Comparison of ENCODE assay signal across 9 cellular contexts in the genomic region with DNA sequence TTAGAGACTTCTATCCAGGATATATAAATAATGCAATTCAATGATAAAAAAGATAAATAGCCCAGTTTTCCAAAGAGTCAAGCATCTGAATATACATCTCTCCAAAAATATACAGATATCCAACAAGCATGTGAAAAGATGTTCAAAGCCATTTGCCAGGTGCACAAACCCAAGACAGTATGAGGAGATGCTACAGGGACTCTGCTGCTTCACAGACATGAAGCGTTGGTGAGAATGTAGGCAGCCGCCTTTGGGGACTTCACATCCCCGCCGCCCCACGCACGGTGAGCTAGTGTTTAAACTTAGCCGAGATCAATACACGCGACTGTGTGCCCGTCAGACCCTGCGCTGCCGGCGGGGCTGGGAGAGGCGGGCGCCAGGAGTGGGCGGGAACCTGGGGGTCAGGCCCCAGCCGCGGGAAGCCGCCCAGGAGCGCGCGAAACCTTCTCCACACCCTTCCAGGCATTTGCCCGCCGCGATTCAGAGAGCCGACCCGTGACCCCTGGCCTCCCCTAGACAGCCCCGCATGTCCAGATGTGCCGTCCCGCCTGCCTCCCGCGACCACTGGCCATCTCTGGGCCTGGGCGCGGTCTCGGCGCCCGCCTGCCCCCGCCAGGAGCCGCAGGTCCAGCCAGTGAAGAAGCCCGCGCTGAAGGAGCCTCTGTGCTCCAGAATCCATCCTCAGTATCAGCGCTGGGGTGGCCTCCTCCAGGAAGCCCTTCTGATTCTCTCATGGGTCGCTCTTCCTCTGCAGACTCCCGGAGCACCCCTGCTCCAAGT. TPM values are rescaled to one million over a fixed set of nuclear protein-coding genes. Genes with fewer than 3 reads are reported as not detected.
DNase-seq lines count a peak whose midpoint lies in the region; ATAC-seq and TF ChIP-seq lines count a peak whose summit lies in the region.
"Had no signal": no experiment of that assay in that cellular context is flagged by ENCODE, and none has a peak within 500 bp of the region (broad histone marks: within the 10 kb centered on the region; RNA-seq: fewer than 3 reads in every experiment).

No MANE protein-coding gene starts in this region.

- H3K4me3 ChIP-seq in Jurkat, Clone E6-1 (ENCODE audit: low read length), result peak overlapping the region; percentile 45
- H3K4me3 ChIP-seq in iPS-11a (ENCODE audit: low read depth, low read length), result peak overlapping the region; percentile 36

- peak; percentile 49 for ATAC-seq in GM21528 (IDR thresholded peaks at IDR 0.05; ENCODE audit: low FRiP score, unreplicated experiment)

- DNase-seq in GM13976 (ENCODE audit: low spot score), result peak; percentile 50
- no peak for DNase-seq in Jurkat, Clone E6-1 (ENCODE audit: low read depth, low spot score)
- peak; percentile 29 to 38 for DNase-seq in activated T-cell treated with anti-CD3 and anti-CD28 coated beads, Interleukin-2, amount 50 U/mL, for 48 hours
- DNase-seq in stimulated activated CD4-positive, alpha-beta T cell treated with anti-CD3 and anti-CD28 coated beads, Interleukin-4, amount 100 ng/mL, for 24 hours, result peak; percentile 12
- DNase-seq in GM19238 (ENCODE audit: insufficient read length, low spot score), result no peak
- no peak for DNase-seq in occipital lobe (lab: John Stamatoyannopoulos, UW)

- no peak for TF ChIP-seq CTCF in GM13976 (IDR thresholded peaks at IDR 0.05; ENCODE audit: borderline replicate concordance, control extremely low read depth, extremely low read depth, insufficient read depth, missing control alignments)

- in situ Hi-C loops in GM13976 (cut with MboI; ENCODE audit: low sequenced_read_pairs, unreplicated experiment), result no loop called here

RNA-seq across cellular contexts. Expression of gene ALOX5, which starts 0.8 kb away (rescaled TPM):
- not detected for polyA plus RNA-seq in Jurkat, Clone E6-1 (2012; ENCODE audit: insufficient read depth, insufficient read length)
- 0.62 TPM for total RNA-seq in occipital lobe

RNA-seq across cellular contexts. Expression of gene OR13A1, which starts 57.8 kb away (rescaled TPM):
- not detected for polyA plus RNA-seq in Jurkat, Clone E6-1 (2012; ENCODE audit: insufficient read depth, insufficient read length)
- not detected for total RNA-seq in occipital lobe
- total RNA-seq: renal cortical epithelial cell had no signal

Comparison
In these comparisons a context has a peak if more than half of its experiments do, and no peak if none do; other contexts are left out.
1. DNase-seq: peak in GM13976 (single experiment), activated T-cell treated with anti-CD3 and anti-CD28 coated beads, Interleukin-2, amount 50 U/mL, for 48 hours (2 of 2) and stimulated activated CD4-positive, alpha-beta T cell treated with anti-CD3 and anti-CD28 coated beads, Interleukin-4, amount 100 ng/mL, for 24 hours (single experiment); none in Jurkat, Clone E6-1 (single experiment), GM19238 (single experiment) and occipital lobe (single experiment).